13 cellular contexts compared by ENCODE assay signal in genomic region chr11:125494033-125494364, GRCh38.
DNase-seq lines count a peak whose midpoint lies in the region.
"Had no signal": no experiment of that assay in that cellular context is flagged by ENCODE, and none has a peak within 500 bp of the region (broad histone marks: within the 10 kb centered on the region; RNA-seq: fewer than 3 reads in every experiment).

No MANE protein-coding gene starts in this region.

- DNase-seq in DMS 273 (lab: John Stamatoyannopoulos, UW; ENCODE audit: unreplicated experiment): peak; percentile 32
- no peak for DNase-seq in DMS 273 treated with DMSO at 0.1 percent for 48 hours (lab: John Stamatoyannopoulos, UW)
- peak in 33 of 56 donors; percentile 6 to 64 (median 26) for DNase-seq in amygdala (lab: John Stamatoyannopoulos, UW)
- DNase-seq in hippocampal formation (lab: John Stamatoyannopoulos, UW): peak; percentile 34 to 71
- peak; percentile 80 for DNase-seq in putamen (ENCODE audit: low spot score)
- DNase-seq in NCI-H1930 (lab: John Stamatoyannopoulos, UW): no peak
- DNase-seq in T-helper 9 cell: no peak
- DNase-seq in MV-4-11 (lab: John Stamatoyannopoulos, UW): no peak
- DNase-seq: gastrocnemius medialis, GF-D8, MM.1S, NCI-H524 treated with DMSO at 0.1 percent for 48 hours, spleen had no signal

Comparison
In these comparisons a context has a peak if more than half of its experiments do, and no peak if none do; other contexts are left out.
1. DNase-seq: peak in DMS 273 (single experiment), amygdala (33 of 56), hippocampal formation (2 of 2) and putamen (single experiment); none in DMS 273 treated with DMSO at 0.1 percent for 48 hours (single experiment), NCI-H1930 (0 of 2), T-helper 9 cell (single experiment) and MV-4-11 (single experiment).